In genomic region chr19:38213469-38213868, GRCh38 we compare ENCODE assay signal across 21 cellular contexts. TPM values are rescaled to one million over a fixed set of nuclear protein-coding genes. Genes with fewer than 3 reads are reported as not detected.
DNase-seq lines count a peak whose midpoint lies in the region; ATAC-seq and TF ChIP-seq lines count a peak whose summit lies in the region.
"Had no signal": no experiment of that assay in that cellular context is flagged by ENCODE, and none has a peak within 500 bp of the region (broad histone marks: within the 10 kb centered on the region; RNA-seq: fewer than 3 reads in every experiment).

No MANE protein-coding gene starts in this region.

- peak overlapping the region in 6 of 8 donors; percentile 11 to 99 (median 78) for H3K27ac Mint-ChIP-seq in CD8-positive, alpha-beta memory T cell
- peak overlapping the region in 4 of 5 experiments; percentile 71 to 95 (median 88) for H3K27ac Mint-ChIP-seq in brain
- H3K27ac Mint-ChIP-seq in neural progenitor cell: peak overlapping the region; percentile 98

- H3F3A ChIP-seq in MM.1S (ENCODE audit: insufficient read depth, low read length) (peaks cover 6% of the 10 kb centered on the region; the same call in 1 of the 2 replicates), neural progenitor cell (ENCODE audit: low read depth) (peaks cover 30% of the 10 kb centered on the region)

- H3K9ac ChIP-seq in MM.1S (ENCODE audit: low read length): no peak overlapping the region
- no peak overlapping the region for H3K9ac ChIP-seq in neural progenitor cell

- H3K36me3 ChIP-seq in CD8-positive, alpha-beta memory T cell (ENCODE audit: insufficient read depth, low read length): no peaks in the 10 kb centered on the region
- H3K36me3 ChIP-seq in MM.1S (replicated peaks; ENCODE audit: insufficient read depth, low read length) (no peaks in the 10 kb centered on the region), neural progenitor cell (no peaks in the 10 kb centered on the region)
- H3K36me3 ChIP-seq: esophagus muscularis mucosa, gastroesophageal sphincter, upper lobe of left lung had no signal

- no peaks in the 10 kb centered on the region for H3K9me2 ChIP-seq in MM.1S (replicated peaks; ENCODE audit: insufficient read depth, low read length)

- H3K9me3 ChIP-seq in CD8-positive, alpha-beta memory T cell (ENCODE audit: low read length): no peaks in the 10 kb centered on the region
- H3K9me3 ChIP-seq in MM.1S (replicated peaks; ENCODE audit: insufficient read depth, low read length) (no peaks in the 10 kb centered on the region), neural progenitor cell (ENCODE audit: low read depth) (no peaks in the 10 kb centered on the region)
- H3K9me3 ChIP-seq: esophagus muscularis mucosa, gastroesophageal sphincter, psoas muscle, upper lobe of left lung had no signal

- peaks cover 0 to 9% (median 4%) of the 10 kb centered on the region in 5 donors for H3K9me3 Mint-ChIP-seq in CD8-positive, alpha-beta memory T cell
- H3K9me3 Mint-ChIP-seq in brain (no peaks in the 10 kb centered on the region), neural progenitor cell (no peaks in the 10 kb centered on the region)
- H3K9me3 Mint-ChIP-seq: H9 had no signal

- H3K4me3 ChIP-seq in CD8-positive, alpha-beta memory T cell (ENCODE audit: low read length): no peak overlapping the region
- no peak overlapping the region for H3K4me3 ChIP-seq in MM.1S (ENCODE audit: low read length)
- H3K4me3 ChIP-seq in neural progenitor cell: no peak overlapping the region
- H3K4me3 ChIP-seq: esophagus muscularis mucosa, gastroesophageal sphincter, psoas muscle, skin epidermis, upper lobe of left lung had no signal

- peak overlapping the region; percentile 14; the same call in 1 of the 2 replicates for H3K4me2 ChIP-seq in MM.1S (ENCODE audit: low read depth, low read length)
- no peak overlapping the region for H3K4me2 ChIP-seq in neural progenitor cell

- H4K20me1 ChIP-seq in MM.1S (ENCODE audit: insufficient read depth, low read length) (no peaks in the 10 kb centered on the region), neural progenitor cell (ENCODE audit: low read depth) (no peaks in the 10 kb centered on the region)

- DNase-seq in CD8-positive, alpha-beta memory T cell: no peak
- DNase-seq in MM.1S: no peak
- no peak for DNase-seq in neural progenitor cell (ENCODE audit: low spot score)
- no peak for DNase-seq in NCI-H446 treated with DMSO at 0.1 percent for 48 hours (lab: John Stamatoyannopoulos, UW)
- no peak for DNase-seq in DMS114 treated with DMSO at 0.1 percent for 48 hours (lab: John Stamatoyannopoulos, UW; ENCODE audit: unreplicated experiment)
- no peak for DNase-seq in HuH-7.5 (ENCODE audit: low spot score)
- DNase-seq: H9, left cardiac atrium, NCI-H1092 treated with DMSO at 0.1 percent for 48 hours, NCI-H2081 treated with DMSO at 0.1 percent for 48 hours, NCI-H510A, psoas muscle, upper lobe of left lung had no signal

- H2AFZ ChIP-seq in MM.1S (ENCODE audit: low read length) (no peak overlapping the region), neural progenitor cell (replicated peaks) (no peak overlapping the region)

- H3K4me1 Mint-ChIP-seq in CD8-positive, alpha-beta memory T cell: peaks cover 21 to 30% (median 24%) of the 10 kb centered on the region in 3 donors
- H3K4me1 Mint-ChIP-seq in brain: peaks cover 78% of the 10 kb centered on the region
- H3K4me1 Mint-ChIP-seq in neural progenitor cell: peaks cover 49% of the 10 kb centered on the region

- CTCF ChIA-PET in CD8-positive, alpha-beta memory T cell (lab: Charles Lee): no interaction called here

- peaks cover 0 to 5% (median 1%) of the 10 kb centered on the region in 3 donors for H3K36me3 Mint-ChIP-seq in CD8-positive, alpha-beta memory T cell
- H3K36me3 Mint-ChIP-seq in brain: peaks cover 37% of the 10 kb centered on the region
- peaks cover 9% of the 10 kb centered on the region for H3K36me3 Mint-ChIP-seq in neural progenitor cell

- no peak overlapping the region for H3K27ac ChIP-seq in CD8-positive, alpha-beta memory T cell (ENCODE audit: low read depth, low read length)
- no peak overlapping the region for H3K27ac ChIP-seq in MM.1S (ENCODE audit: low read length)
- no peak overlapping the region for H3K27ac ChIP-seq in neural progenitor cell
- H3K27ac ChIP-seq: esophagus muscularis mucosa, gastroesophageal sphincter, psoas muscle, skin epidermis, upper lobe of left lung had no signal

- POLR2A ChIA-PET in CD8-positive, alpha-beta memory T cell (lab: Charles Lee): no interaction called here

- peaks cover 45 to 50% of the 10 kb centered on the region in 2 donors for H3K27me3 Mint-ChIP-seq in CD8-positive, alpha-beta memory T cell
- peaks cover 9% of the 10 kb centered on the region for H3K27me3 Mint-ChIP-seq in brain
- H3K27me3 Mint-ChIP-seq in neural progenitor cell (ENCODE audit: insufficient read depth, low read depth): peaks cover 10% of the 10 kb centered on the region

- H3K79me2 ChIP-seq in MM.1S (ENCODE audit: low read length): no peaks in the 10 kb centered on the region
- H3K79me2 ChIP-seq in neural progenitor cell (ENCODE audit: low read depth): no peaks in the 10 kb centered on the region

- peaks cover 28% of the 10 kb centered on the region for H3K27me3 ChIP-seq in CD8-positive, alpha-beta memory T cell (ENCODE audit: insufficient read depth, low read length, poor library complexity, severe bottlenecking)
- H3K27me3 ChIP-seq in MM.1S (replicated peaks; ENCODE audit: insufficient read depth, low read length): peaks cover 29% of the 10 kb centered on the region
- H3K27me3 ChIP-seq in neural progenitor cell: no peaks in the 10 kb centered on the region

- H3K4me1 ChIP-seq in CD8-positive, alpha-beta memory T cell (ENCODE audit: insufficient read depth, low read length): peaks cover 13% of the 10 kb centered on the region
- H3K4me1 ChIP-seq in MM.1S (ENCODE audit: low read length) (peaks cover 14% of the 10 kb centered on the region; the same call in 1 of the 2 replicates), neural progenitor cell (peaks cover 23% of the 10 kb centered on the region)
- H3K4me1 ChIP-seq: psoas muscle had no signal

- H3K4me3 Mint-ChIP-seq in CD8-positive, alpha-beta memory T cell: peak overlapping the region in 5 of 7 donors; percentile 8 to 87 (median 74)
- H3K4me3 Mint-ChIP-seq in brain: peak overlapping the region in 1 of 5 experiments; percentile 10
- peak overlapping the region; percentile 51 for H3K4me3 Mint-ChIP-seq in neural progenitor cell

- TF ChIP-seq CTCF in MM.1S (IDR thresholded peaks at IDR 0.05; ENCODE audit: low read length) (no peak), brain (conservative IDR thresholded peaks at IDR 0.05) (no peak), neural progenitor cell (IDR thresholded peaks at IDR 0.05) (no peak)

- ATAC-seq in GM21381 (IDR thresholded peaks at IDR 0.05; ENCODE audit: unreplicated experiment): no peak
- ATAC-seq: gastroesophageal sphincter, left cardiac atrium, psoas muscle had no signal

RNA-seq across cellular contexts. Expression of gene DPF1, which starts 10.6 kb away (rescaled TPM):
- 1 to 10 TPM in 1 of 2 experiments, under 1 TPM in 1; 0.78 to 1.1 TPM for total RNA-seq in CD8-positive, alpha-beta memory T cell
- not detected for polyA plus RNA-seq in CD8-positive, alpha-beta memory T cell
- 18.3 TPM for polyA plus RNA-seq in brain (ENCODE audit: insufficient read depth, low read depth, low replicate concordance)
- total RNA-seq in neural progenitor cell (ENCODE audit: low replicate concordance): 3.4 and 6.5 TPM in 2 replicates
- total RNA-seq: gastroesophageal sphincter; mesenteric fat pad; naive thymus-derived CD8-positive, alpha-beta T cell; psoas muscle had no signal
- polyA plus RNA-seq: naive thymus-derived CD8-positive, alpha-beta T cell had no signal

RNA-seq across cellular contexts. Expression of gene PPP1R14A, which starts 42.7 kb away (rescaled TPM):
- total RNA-seq in CD8-positive, alpha-beta memory T cell: 1 to 10 TPM in 1 of 2 experiments, under 1 TPM in 1; 0.47 to 1.0 TPM
- polyA plus RNA-seq in CD8-positive, alpha-beta memory T cell: not detected
- polyA plus RNA-seq in brain (ENCODE audit: insufficient read depth, low read depth, low replicate concordance): 145 TPM
- total RNA-seq in neural progenitor cell (ENCODE audit: low replicate concordance): 2.0 and 4.2 TPM in 2 replicates
- total RNA-seq: RPMI7951 had no signal
- polyA plus RNA-seq: naive thymus-derived CD8-positive, alpha-beta T cell had no signal

RNA-seq across cellular contexts. Expression of gene SPINT2, which starts 50.9 kb away (rescaled TPM):
- 10 to 100 TPM; 27.9 to 29.4 TPM for total RNA-seq in CD8-positive, alpha-beta memory T cell
- 49.5 TPM for polyA plus RNA-seq in CD8-positive, alpha-beta memory T cell
- 385 TPM for polyA plus RNA-seq in brain (ENCODE audit: insufficient read depth, low read depth, low replicate concordance)
- 71.0 and 177 TPM in 2 replicates for total RNA-seq in neural progenitor cell (ENCODE audit: low replicate concordance)
